Comparison of ENCODE assay signal across 12 cellular contexts in genomic region chr19:1085676-1086442, GRCh38. TPM values are rescaled to one million over a fixed set of nuclear protein-coding genes. Genes with fewer than 3 reads are reported as not detected.
DNase-seq lines count a peak whose midpoint lies in the region; ATAC-seq and TF ChIP-seq lines count a peak whose summit lies in the region.
"Had no signal": no experiment of that assay in that cellular context is flagged by ENCODE, and none has a peak within 500 bp of the region (broad histone marks: within the 10 kb centered on the region; RNA-seq: fewer than 3 reads in every experiment).

No MANE protein-coding gene starts in this region.

- H3K27ac ChIP-seq in WERI-Rb-1: peak overlapping the region; percentile 37
- no peak overlapping the region for H3K27ac ChIP-seq in esophagus muscularis mucosa (replicated peaks in 1 of 4)
- H3K27ac ChIP-seq: sigmoid colon had no signal

- H3K4me3 Mint-ChIP-seq in CD14-positive monocyte (no peak overlapping the region), Caco-2 (ENCODE audit: unreplicated experiment) (no peak overlapping the region), immature natural killer cell (no peak overlapping the region)

- no peaks in the 10 kb centered on the region for H3K9me3 Mint-ChIP-seq in CD14-positive monocyte
- H3K9me3 Mint-ChIP-seq in Caco-2 (ENCODE audit: unreplicated experiment): no peaks in the 10 kb centered on the region
- no peaks in the 10 kb centered on the region for H3K9me3 Mint-ChIP-seq in immature natural killer cell

- H3K27ac Mint-ChIP-seq in CD14-positive monocyte: peak overlapping the region; percentile 74 to 99 (median 88)
- H3K27ac Mint-ChIP-seq in Caco-2 (ENCODE audit: unreplicated experiment): peak overlapping the region; percentile 29
- H3K27ac Mint-ChIP-seq in immature natural killer cell: peak overlapping the region in 4 of 6 donors; percentile 16 to 82 (median 55)

- BruUV-seq in Caco-2 (replicated peaks; lab: Mats Ljungman, UMichigan): no TSS peak

- ATAC-seq in GM21423 (IDR thresholded peaks at IDR 0.05; ENCODE audit: unreplicated experiment) (no peak), HG02973 (IDR thresholded peaks at IDR 0.05; ENCODE audit: unreplicated experiment) (no peak)
- ATAC-seq: stimulated activated naive CD8-positive, alpha-beta T cell treated with anti-CD3 and anti-CD28 coated beads, Interleukin-15, Interleukin-2, amounts not matched to agents 100 U/mL and 50 U/mL, for 24 hours had no signal

- POLR2A ChIA-PET in Caco-2 (lab: Charles Lee): interaction anchor here (0.5 kb wide), 1 partner anchor 782 kb away, joined by 9 read pairs; no protein-coding TSS in a partner anchor

- no peak for TF ChIP-seq POLR2A in esophagus muscularis mucosa (IDR thresholded peaks at IDR 0.05; ENCODE audit: low read depth)

- intact Hi-C loops in CD14-positive monocyte (cut with micrococcal nuclease) (loop anchor here (2.0 kb wide), 2 partner anchors 13 to 17 kb away; partner anchors contain the start of gene GPX4 (in 1 of the 2)), Caco-2 (cut with micrococcal nuclease; ENCODE audit: unreplicated experiment) (no loop called here), esophagus muscularis mucosa (cut with DNase I) (no loop called here)

- no peak for TF ChIP-seq CTCF in CD14-positive monocyte (IDR thresholded peaks at IDR 0.05)
- TF ChIP-seq CTCF in Caco-2 (IDR thresholded peaks at IDR 0.05; ENCODE audit: insufficient read depth in 1 of 2, low read depth in 1 of 2, low read length in 1 of 2, severe bottlenecking in 1 of 2, unreplicated experiment in 1 of 2): no peak
- TF ChIP-seq CTCF in WERI-Rb-1 (IDR thresholded peaks at IDR 0.05; ENCODE audit: low read depth, low read length): no peak
- TF ChIP-seq CTCF in esophagus muscularis mucosa (IDR thresholded peaks at IDR 0.05): no peak

- CTCF ChIA-PET in Caco-2 (lab: Charles Lee): interaction anchor here (0.7 kb wide), 1 partner anchor 45 kb away, joined by 3 read pairs; no protein-coding TSS in a partner anchor

- H3K27me3 ChIP-seq in Caco-2 (replicated peaks; ENCODE audit: control insufficient read depth, insufficient read depth, low read length) (no peaks in the 10 kb centered on the region), WERI-Rb-1 (ENCODE audit: insufficient read depth, low read depth, severe bottlenecking) (no peaks in the 10 kb centered on the region), esophagus muscularis mucosa (peaks cover 0 to 33% (median 0%) of the 10 kb centered on the region in 4 donors)

- DNase-seq in CD14-positive monocyte (ENCODE audit: low spot score) (no peak), Caco-2 (no peak), WERI-Rb-1 (no peak), immature natural killer cell (no peak), esophagus muscularis mucosa (ENCODE audit: extremely low spot score) (no peak)
- DNase-seq: cortex of kidney; NCI-H446; sigmoid colon; stimulated activated naive CD8-positive, alpha-beta T cell treated with anti-CD3 and anti-CD28 coated beads, Interleukin-15, Interleukin-2, amounts not matched to agents 100 U/mL and 50 U/mL, for 24 hours; T1000 had no signal

- H3K36me3 Mint-ChIP-seq in CD14-positive monocyte (peaks cover 41 to 72% of the 10 kb centered on the region in 2 donors), Caco-2 (ENCODE audit: insufficient read depth, unreplicated experiment) (peaks cover 83% of the 10 kb centered on the region), immature natural killer cell (peaks cover 4 to 16% (median 11%) of the 10 kb centered on the region in 3 donors)

- H3K36me3 ChIP-seq in Caco-2 (ENCODE audit: control insufficient read depth, insufficient read depth, low read length) (no peaks in the 10 kb centered on the region; the same call in 1 of the 2 replicates), WERI-Rb-1 (peaks cover 55% of the 10 kb centered on the region), esophagus muscularis mucosa (peaks cover 6 to 52% (median 45%) of the 10 kb centered on the region in 4 donors)

- H3K4me3 ChIP-seq in Caco-2 (ENCODE audit: low read depth, low read length) (no peak overlapping the region), WERI-Rb-1 (ENCODE audit: low read depth, low read length) (no peak overlapping the region), esophagus muscularis mucosa (no peak overlapping the region)
- H3K4me3 ChIP-seq: sigmoid colon had no signal

- H3K27me3 Mint-ChIP-seq in CD14-positive monocyte (ENCODE audit: low read depth in 3 of 3) (peaks cover 0 to 5% (median 0%) of the 10 kb centered on the region in 3 donors), Caco-2 (ENCODE audit: insufficient read depth, unreplicated experiment) (no peaks in the 10 kb centered on the region), immature natural killer cell (ENCODE audit: low read depth in 3 of 3) (peaks cover 10 to 26% (median 13%) of the 10 kb centered on the region in 3 donors)

- H3K4me1 ChIP-seq in Caco-2 (no peaks in the 10 kb centered on the region), esophagus muscularis mucosa (peaks cover 5 to 44% (median 37%) of the 10 kb centered on the region in 4 donors)

- WGBS in esophagus muscularis mucosa: 67% methylated on average over 34 of the region's 38 CpGs

- H3K4me1 Mint-ChIP-seq in CD14-positive monocyte: peaks cover 70% of the 10 kb centered on the region
- no peaks in the 10 kb centered on the region for H3K4me1 Mint-ChIP-seq in Caco-2 (ENCODE audit: low read depth, unreplicated experiment)
- H3K4me1 Mint-ChIP-seq in immature natural killer cell: peaks cover 18 to 30% of the 10 kb centered on the region in 2 donors

- no peaks in the 10 kb centered on the region for H3K9me3 ChIP-seq in Caco-2
- no peaks in the 10 kb centered on the region for H3K9me3 ChIP-seq in WERI-Rb-1 (ENCODE audit: severe bottlenecking)
- H3K9me3 ChIP-seq in esophagus muscularis mucosa: no peaks in the 10 kb centered on the region
- H3K9me3 ChIP-seq: sigmoid colon had no signal

- TF ChIP-seq EP300 in esophagus muscularis mucosa (IDR thresholded peaks at IDR 0.05): no peak

RNA-seq across cellular contexts. Expression of gene POLR2E, which starts 9.3 kb away (rescaled TPM):
- polyA plus RNA-seq in CD14-positive monocyte (100 to 1,000 TPM; 195 to 222 TPM), immature natural killer cell (100 to 1,000 TPM; 182 to 288 (median 237) TPM)
- total RNA-seq in Caco-2 (2022) (264 and 272 TPM in 2 replicates), esophagus muscularis mucosa (100 to 1,000 TPM in 3 of 4 donors, 10 to 100 TPM in 1; 96.8 to 198 (median 135) TPM)

RNA-seq across cellular contexts. Expression of gene GPX4, which starts 17.9 kb away (rescaled TPM):
- polyA plus RNA-seq in CD14-positive monocyte (100 to 1,000 TPM; 459 to 508 TPM), immature natural killer cell (100 to 1,000 TPM; 225 to 320 (median 280) TPM)
- total RNA-seq in Caco-2 (2022) (500 and 546 TPM in 2 replicates), esophagus muscularis mucosa (100 to 1,000 TPM; 338 to 386 (median 375) TPM)

RNA-seq across cellular contexts. Expression of gene ARHGAP45, which starts 18.9 kb away (rescaled TPM):
- polyA plus RNA-seq in CD14-positive monocyte (100 to 1,000 TPM; 108 to 137 TPM), immature natural killer cell (100 to 1,000 TPM; 164 to 417 (median 169) TPM)
- total RNA-seq in Caco-2 (2022) (38.6 and 43.3 TPM in 2 replicates), esophagus muscularis mucosa (10 to 100 TPM; 17.8 to 28.3 (median 21.2) TPM)

RNA-seq across cellular contexts. Expression of gene ABCA7, which starts 46.0 kb away (rescaled TPM):
- polyA plus RNA-seq in CD14-positive monocyte (1 to 10 TPM; 1.7 to 7.8 TPM), immature natural killer cell (10 to 100 TPM in 1 of 3 donors, 1 to 10 TPM in 2; 4.5 to 13.3 (median 5.2) TPM)
- total RNA-seq in Caco-2 (2022) (43.5 and 45.9 TPM in 2 replicates), esophagus muscularis mucosa (1 to 10 TPM; 3.9 to 9.5 (median 6.9) TPM)

RNA-seq across cellular contexts. Expression of gene CNN2, which starts 59.5 kb away (rescaled TPM):
- polyA plus RNA-seq in CD14-positive monocyte (100 to 1,000 TPM in 1 of 2 donors, 10 to 100 TPM in 1; 69.9 to 144 TPM), immature natural killer cell (100 to 1,000 TPM; 227 to 382 (median 255) TPM)
- total RNA-seq in Caco-2 (2022) (194 and 221 TPM in 2 replicates), esophagus muscularis mucosa (10 to 100 TPM; 47.3 to 98.1 (median 81.3) TPM)

Comparison
In these comparisons a context has a peak if more than half of its experiments do, and no peak if none do; other contexts are left out.
1. H3K27ac Mint-ChIP-seq: peak in every context shown above with its lines; median percentile 88 in CD14-positive monocyte; 55 in immature natural killer cell; 29 in Caco-2.
2. intact Hi-C loops: an anchor here in CD14-positive monocyte (2.0 kb wide); none called in Caco-2 and esophagus muscularis mucosa.